1 cellular context compared by ENCODE assay signal in the genomic region with DNA sequence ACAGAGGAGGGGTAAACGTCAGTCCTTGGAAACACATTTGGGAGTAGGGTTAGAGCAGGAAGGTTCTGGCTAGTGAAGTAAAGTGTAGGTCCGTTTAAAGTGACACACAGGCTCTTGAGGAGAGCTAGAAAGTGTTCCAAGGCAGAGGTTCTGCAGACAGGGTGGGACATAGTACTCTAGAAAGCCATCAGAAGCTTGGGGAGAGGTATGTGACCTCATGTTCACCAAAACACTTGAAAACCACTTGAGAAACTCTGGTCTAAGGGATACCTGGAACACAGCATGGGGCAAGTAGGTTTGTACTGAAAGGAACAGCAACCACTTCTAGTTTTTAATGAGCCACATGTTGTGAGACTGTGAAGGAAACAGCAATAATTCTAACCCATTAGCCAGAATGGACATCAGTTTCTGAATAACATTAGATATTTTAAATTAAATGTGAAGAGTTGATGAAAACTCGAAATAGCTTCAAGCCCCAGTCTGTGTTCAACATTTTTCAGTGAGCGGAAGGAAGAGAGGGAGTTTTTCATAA.
TF ChIP-seq lines count a peak whose summit lies in the region.

No MANE protein-coding gene starts in this region.

TF ChIP-seq in HEK293T, 16 proteins besides CTCF, POLR2A, EP300 and RAD21:
- TF ChIP-seq FOXK2 (IDR thresholded peaks at IDR 0.05) (no peak), L3MBTL2 (conservative IDR thresholded peaks at IDR 0.05) (0 out of 2 replicates have a peak, but pooled peaks have one; percentile 24), SP1 (IDR thresholded peaks at IDR 0.05) (no peak)
